8 cellular contexts compared by ENCODE assay signal in genomic region chr1:35715568-35716002, GRCh38. TPM values are rescaled to one million over a fixed set of nuclear protein-coding genes. Genes with fewer than 3 reads are reported as not detected.
DNase-seq lines count a peak whose midpoint lies in the region; ATAC-seq and TF ChIP-seq lines count a peak whose summit lies in the region.

No MANE protein-coding gene starts in this region.

- H3K4me1 ChIP-seq in heart right ventricle: peaks cover 4 to 41% (median 32%) of the 10 kb centered on the region in 9 donors
- peaks cover 0 to 43% (median 37%) of the 10 kb centered on the region in 4 donors for H3K4me1 ChIP-seq in sigmoid colon

- TF ChIP-seq POLR2A in sigmoid colon (IDR thresholded peaks at IDR 0.05): no peak

- no peak overlapping the region for H3K4me3 ChIP-seq in heart right ventricle
- H3K4me3 ChIP-seq in sigmoid colon: no peak overlapping the region

- H3K27ac ChIP-seq in heart right ventricle: no peak overlapping the region
- no peak overlapping the region for H3K27ac ChIP-seq in sigmoid colon

- no peaks in the 10 kb centered on the region for H3K9me3 ChIP-seq in heart right ventricle
- H3K9me3 ChIP-seq in sigmoid colon: no peaks in the 10 kb centered on the region

- ATAC-seq in heart right ventricle (peak; percentile 30 to 64 (median 53)), HG02884 (IDR thresholded peaks at IDR 0.05; ENCODE audit: unreplicated experiment) (no peak)

- no peak for TF ChIP-seq EP300 in sigmoid colon (IDR thresholded peaks at IDR 0.05)

- TF ChIP-seq CTCF in heart right ventricle (IDR thresholded peaks at IDR 0.05) (peak; percentile 66 to 92 (median 85)), sigmoid colon (IDR thresholded peaks at IDR 0.05) (peak; percentile 28 to 79 (median 66))

- H3K27me3 ChIP-seq in heart right ventricle: no peaks in the 10 kb centered on the region
- H3K27me3 ChIP-seq in sigmoid colon: no peaks in the 10 kb centered on the region

- H3K36me3 ChIP-seq in heart right ventricle: peaks cover 0 to 23% (median 0%) of the 10 kb centered on the region in 9 donors
- H3K36me3 ChIP-seq in sigmoid colon: peaks cover 0 to 21% (median 9%) of the 10 kb centered on the region in 4 donors

- intact Hi-C loops in heart right ventricle (cut with DNase I): loop anchor here in 7 of 10 donors (5.0 to 10.0 kb wide), 6 partner anchors 57 to 263 kb away; partner anchors contain the start of gene PSMB2 (in 5 of the 7)
- intact Hi-C loops in sigmoid colon (cut with DNase I): loop anchor here (5.0 kb wide), 1 partner anchor 263 kb away; no protein-coding TSS in a partner anchor

- DNase-seq in AG20443 (ENCODE audit: low spot score) (peak; percentile 83), GM19240 (ENCODE audit: insufficient read length, low spot score) (peak; percentile 87), NCI-H1092 treated with DMSO at 0.1 percent for 48 hours (lab: John Stamatoyannopoulos, UW) (peak; percentile 73), T follicular helper cell (ENCODE audit: low read depth) (peak; percentile 64), heart right ventricle (peak; percentile 58 to 63), sigmoid colon (peak; percentile 79)
- DNase-seq in activated naive CD8-positive, alpha-beta T cell treated with anti-CD3 and anti-CD28 coated beads, Interleukin-2, amount 50 U/mL, for 16 hours (ENCODE audit: low read depth, low spot score): peak; percentile 63

- WGBS in heart right ventricle, 2 donors: 39 to 41% methylated on average over 15 of the region's 15 CpGs
- WGBS in sigmoid colon, 2 donors: 32 to 38% methylated on average over 15 of the region's 15 CpGs

RNA-seq across cellular contexts. Expression of gene C1orf216, which starts 3.1 kb away (rescaled TPM):
- 10 to 100 TPM in 4 of 10 donors, 1 to 10 TPM in 6; 7.2 to 13.3 (median 9.7) TPM for total RNA-seq in heart right ventricle
- polyA plus RNA-seq in heart right ventricle: 1 to 10 TPM; 4.6 to 9.1 TPM
- total RNA-seq in sigmoid colon: 10 to 100 TPM; 21.6 to 32.5 (median 27.6) TPM
- polyA plus RNA-seq in sigmoid colon: 1 to 10 TPM; 2.1 to 6.4 (median 3.6) TPM

RNA-seq across cellular contexts. Expression of gene CLSPN, which starts 54.2 kb away (rescaled TPM):
- total RNA-seq in heart right ventricle (1 to 10 TPM in 2 of 10 donors, under 1 TPM in 8; 0.26 to 2.8 (median 0.43) TPM), sigmoid colon (under 1 TPM in 3 of 4 donors, not detected in 1; under 0.01 to 0.41 (median 0.16) TPM)
- polyA plus RNA-seq in heart right ventricle (under 1 TPM; 0.06 to 0.29 TPM), sigmoid colon (1 to 10 TPM in 2 of 3 donors, not detected in 1; 1.6 to 5.3 TPM)
